1 cellular context compared by ENCODE assay signal in genomic region chr3:4823986-4824947, GRCh38.
TF ChIP-seq lines count a peak whose summit lies in the region.

No MANE protein-coding gene starts in this region.

TF ChIP-seq in HEK293, 187 proteins besides CTCF, POLR2A, EP300 and RAD21 (continued from another document):
- TF ChIP-seq PRDM2 (tag by site-specific recombination; IDR thresholded peaks at IDR 0.05; ENCODE audit: borderline replicate concordance) (no peak), ZNF138 (tag by site-specific recombination; IDR thresholded peaks at IDR 0.05; ENCODE audit: borderline replicate concordance) (no peak), PRDM6 (tag by site-specific recombination; IDR thresholded peaks at IDR 0.05) (no peak), ZNF510 (tag by site-specific recombination; IDR thresholded peaks at IDR 0.05; ENCODE audit: insufficient replicate concordance) (no peak)
